8 cellular contexts compared by ENCODE assay signal in genomic region chr15:92714071-92714456, GRCh38. TPM values are rescaled to one million over a fixed set of nuclear protein-coding genes. Genes with fewer than 3 reads are reported as not detected.
DNase-seq lines count a peak whose midpoint lies in the region; ATAC-seq, FAIRE-seq and TF ChIP-seq lines count a peak whose summit lies in the region.

No MANE protein-coding gene starts in this region.

- H3K79me2 ChIP-seq in GM12878 (ENCODE audit: control insufficient read depth, insufficient read depth, low read length): no peaks in the 10 kb centered on the region

- TF ChIP-seq CTCF in BE2C (IDR thresholded peaks at IDR 0.05; ENCODE audit: low read depth, low read length) (no peak), GM12878 (IDR thresholded peaks at IDR 0.05 in 2 of 3, conservative IDR thresholded peaks at IDR 0.05 in 1 of 3; ENCODE audit: control insufficient read depth in 2 of 3, extremely low read depth in 1 of 3, insufficient read depth in 1 of 3, low read depth in 3 of 3, low read length in 3 of 3) (no peak)

- H3K36me3 ChIP-seq in BE2C: no peaks in the 10 kb centered on the region
- no peaks in the 10 kb centered on the region for H3K36me3 ChIP-seq in GM12878 (ENCODE audit: control insufficient read depth in 2 of 2, insufficient read depth in 2 of 2, low read length in 1 of 2)
- peaks cover 3% of the 10 kb centered on the region; the same call in 1 of the 2 replicates for H3K36me3 ChIP-seq in iPS DF 6.9 (ENCODE audit: control insufficient read depth, insufficient read depth, low read length)

- H4K20me1 ChIP-seq in GM12878 (ENCODE audit: control insufficient read depth, insufficient read depth): no peaks in the 10 kb centered on the region

- POLR2A ChIA-PET in GM12878 (lab: Charles Lee): no interaction called here

- H3K27ac Mint-ChIP-seq in IgD-negative memory B cell: no peak overlapping the region

- TF ChIP-seq POLR2A in GM12878 (IDR thresholded peaks at IDR 0.05; ENCODE audit: low read depth, low read length): no peak

- ATAC-seq in GM18909 (IDR thresholded peaks at IDR 0.05; ENCODE audit: poor library complexity, unreplicated experiment) (peak; percentile 27), GM12878 (peak; percentile 52), GM18858 (IDR thresholded peaks at IDR 0.05; ENCODE audit: unreplicated experiment) (no peak), HG03039 (IDR thresholded peaks at IDR 0.05; ENCODE audit: unreplicated experiment) (no peak)

- RAD21 ChIA-PET in GM12878 (lab: Charles Lee; ENCODE audit: unreplicated experiment): interaction anchor here (0.7 to 1.9 kb wide), 9 partner anchors 43 to 192 kb away, joined by 3 to 40 read pairs (median 3); no protein-coding TSS in a partner anchor

- H3K4me1 ChIP-seq in BE2C: peaks cover 10% of the 10 kb centered on the region
- 0 out of 2 replicates have a peak, but pooled peaks cover 3% of the 10 kb centered on the region for H3K4me1 ChIP-seq in GM12878 (ENCODE audit: control insufficient read depth, insufficient read depth, low read length)
- no peaks in the 10 kb centered on the region; the same call in 1 of the 2 replicates for H3K4me1 ChIP-seq in iPS DF 6.9 (ENCODE audit: control insufficient read depth, insufficient read depth, low read length)

- WGBS in GM12878 (ENCODE audit: insufficient coverage, insufficient replicate concordance, low lambda C conversion rate, missing lambda C conversion rate): 23% methylated on average over 16 of the region's 16 CpGs
- WGBS in iPS DF 6.9 (ENCODE audit: insufficient coverage, insufficient read length): no CpG with 5 or more reads among the region's 16 CpGs

- H3K27me3 Mint-ChIP-seq in IgD-negative memory B cell: peaks cover 32% of the 10 kb centered on the region

- no peak overlapping the region for H3K9ac ChIP-seq in GM12878 (ENCODE audit: control insufficient read depth, insufficient read depth, low read length)

- H3K27me3 ChIP-seq in BE2C: no peaks in the 10 kb centered on the region
- peaks cover 0 to 3% of the 10 kb centered on the region in 2 experiments; a peak in 1 of 4 replicates for H3K27me3 ChIP-seq in GM12878 (replicated peaks in 1 of 2; ENCODE audit: control insufficient read depth in 2 of 2, insufficient read depth in 2 of 2, low read length in 1 of 2)
- H3K27me3 ChIP-seq in iPS DF 6.9 (ENCODE audit: control insufficient read depth, insufficient read depth, low read length): no peaks in the 10 kb centered on the region

- H3K4me3 Mint-ChIP-seq in IgD-negative memory B cell: peak overlapping the region; percentile 21 to 90 (median 74)

- peaks cover 0 to 4% (median 0%) of the 10 kb centered on the region in 3 donors for H3K9me3 Mint-ChIP-seq in IgD-negative memory B cell

- peaks cover 4 to 8% (median 7%) of the 10 kb centered on the region in 3 donors for H3K4me1 Mint-ChIP-seq in IgD-negative memory B cell

- BruUV-seq in GM12878 (replicated peaks; lab: Mats Ljungman, UMichigan): no TSS peak

- H3K36me3 Mint-ChIP-seq in IgD-negative memory B cell: no peaks in the 10 kb centered on the region

- H3K4me2 ChIP-seq in GM12878 (ENCODE audit: control insufficient read depth, insufficient read depth): peak overlapping the region; percentile 82; the same call in 1 of the 2 replicates

- H3K4me3 ChIP-seq in BE2C (ENCODE audit: low read depth, low read length) (peak overlapping the region; percentile 82), GM12878 (peak overlapping the region; percentile 64), iPS DF 6.9 (ENCODE audit: low read length) (peak overlapping the region; percentile 70; the same call in 1 of the 2 replicates)

- intact Hi-C loops in GM12878 (cut with micrococcal nuclease; ENCODE audit: unreplicated experiment): loop anchor here (1.0 to 2.0 kb wide), 5 partner anchors 102 to 617 kb away; no protein-coding TSS in a partner anchor

- no peak for TF ChIP-seq EP300 in GM12878 (IDR thresholded peaks at IDR 0.05; ENCODE audit: borderline replicate concordance in 1 of 2, control insufficient read depth in 1 of 2, low read depth in 2 of 2, low read length in 2 of 2)

- SMC1A ChIA-PET in GM12878 (lab: Charles Lee; ENCODE audit: uncharacterized antibody, unreplicated experiment): interaction anchor here (0.5 to 1.9 kb wide), 11 partner anchors 8 to 623 kb away, joined by 3 to 29 read pairs (median 4); no protein-coding TSS in a partner anchor

- TF ChIP-seq RAD21 in GM12878 (IDR thresholded peaks at IDR 0.05; ENCODE audit: insufficient read depth, low read depth, low read length): no peak

- H3K27ac ChIP-seq in GM12878 (ENCODE audit: control insufficient read depth, insufficient read depth) (no peak overlapping the region), iPS DF 6.9 (ENCODE audit: low read length) (no peak overlapping the region)

- in situ Hi-C loops in GM12878 (cut with MboI): no loop called here

- no peak for FAIRE-seq in GM12878 (lab: Jason Lieb, UNC)

- H3K9me3 ChIP-seq in BE2C (no peaks in the 10 kb centered on the region; the same call in 1 of the 2 replicates), GM12878 (replicated peaks; ENCODE audit: control insufficient read depth, insufficient read depth, low read length) (no peaks in the 10 kb centered on the region; the same call in 2 of the 3 replicates), iPS DF 6.9 (ENCODE audit: control insufficient read depth, insufficient read depth, low read length) (no peaks in the 10 kb centered on the region)

- DNase-seq in BE2C (peak; percentile 48), GM12878 (ENCODE audit: low read depth, low spot score) (no peak), iPS DF 6.9 (ENCODE audit: low read depth, low spot score) (no peak), renal cortical epithelial cell (ENCODE audit: low read depth) (peak; percentile 36)

- H2AFZ ChIP-seq in GM12878 (ENCODE audit: control insufficient read depth, low read depth, low read length): peak overlapping the region; percentile 81; the same call in 1 of the 2 replicates

- CTCF ChIA-PET in GM12878 (lab: Yijun Ruan, JAX): interaction anchor here (0.7 to 6.7 kb wide), 26 partner anchors 8 to 624 kb away, joined by 3 to 95 read pairs (median 4); no protein-coding TSS in a partner anchor

TF ChIP-seq in GM12878, 131 proteins besides CTCF, POLR2A, EP300 and RAD21 (continues in another document):
- TF ChIP-seq TARDBP (IDR thresholded peaks at IDR 0.05; ENCODE audit: borderline replicate concordance) (no peak), CEBPZ (IDR thresholded peaks at IDR 0.05; ENCODE audit: low read depth, low read length) (no peak), SMAD5 (IDR thresholded peaks at IDR 0.05; ENCODE audit: low read depth) (no peak), TCF7 (IDR thresholded peaks at IDR 0.05; ENCODE audit: borderline replicate concordance) (no peak), ASH2L (IDR thresholded peaks at IDR 0.05; ENCODE audit: borderline replicate concordance, low read depth) (no peak), TCF3 (IDR thresholded peaks at IDR 0.05; ENCODE audit: borderline replicate concordance, insufficient read depth, low read depth, low read length) (no peak), POLR2AphosphoS5 (IDR thresholded peaks at IDR 0.05; ENCODE audit: low read length) (no peak)

RNA-seq across cellular contexts. Expression of gene FAM174B, which starts 58.5 kb away (rescaled TPM):
- 4.3 TPM for polyA plus RNA-seq in BE2C (2012; ENCODE audit: insufficient read depth, insufficient read length, low read depth)
- polyA plus RNA-seq in IgD-negative memory B cell: 1.4 TPM
- 19.8 and 20.0 TPM in 2 replicates for total RNA-seq in GM12878 (2013; cell fraction: nucleolus; rRNA removed)
- total RNA-seq in GM12878 (2014; rRNA removed): 3.0 and 4.1 TPM in 2 replicates
- 2.8 and 3.9 TPM in 2 replicates for total RNA-seq in GM12878 (2014; rRNA removed; fragmentation: Illumina TruSeq; extraction: Trizol)
- 8.0 and 10.7 TPM in 2 replicates for total RNA-seq in GM12878 (2021)
- 11.6 TPM for polyA plus RNA-seq in GM12878 (2011; ENCODE audit: low read depth)
- polyA plus RNA-seq in GM12878 (2011; rRNA removed): 12.1 and 15.9 TPM in 2 replicates
- 12.6 and 20.8 TPM in 2 replicates for polyA plus RNA-seq in GM12878 (2011; cell fraction: cytosol; rRNA removed)
- polyA plus RNA-seq in GM12878 (2011; cell fraction: nucleus; rRNA removed): 5.0 and 7.8 TPM in 2 replicates
- polyA plus RNA-seq in GM12878 (2012): 27.8 and 39.8 TPM in 2 replicates
- 6.6 and 7.0 TPM in 2 replicates for polyA plus RNA-seq in GM12878 (2014; fragmentation: Illumina TruSeq; extraction: Trizol)
- polyA plus RNA-seq in GM12878 (2014; fragmentation: Nextera tagmentation; extraction: Ambion mirVana): 1 to 10 TPM in 1 of 2 experiments, under 1 TPM in 1; 0.71 to 2.4 TPM
- polyA plus RNA-seq in GM12878 (2014; rRNA removed): 4.3 and 5.3 TPM in 2 replicates
- 1 to 10 TPM; 4.1 to 6.5 TPM for polyA plus RNA-seq in GM12878 (2016; fragmentation: Nextera tagmentation; extraction: Ambion mirVana)
- polyA minus RNA-seq in GM12878 (2011; rRNA and poly(A)+ RNA removed): 20.9 and 22.8 TPM in 2 replicates
- 5.3 and 10.3 TPM in 2 replicates for polyA minus RNA-seq in GM12878 (2011; cell fraction: cytosol; rRNA and poly(A)+ RNA removed)
- 7.4 and 21.9 TPM in 2 replicates for polyA minus RNA-seq in GM12878 (2011; cell fraction: nucleus; rRNA and poly(A)+ RNA removed)
- 8.7 and 11.9 TPM in 2 replicates for total RNA-seq in renal cortical epithelial cell

Comparison
In these comparisons a context has a peak if more than half of its experiments do, and no peak if none do; other contexts are left out.
1. DNase-seq: peak in BE2C (single experiment) and renal cortical epithelial cell (single experiment); none in GM12878 (single experiment) and iPS DF 6.9 (single experiment).
2. ATAC-seq: peak in GM18909 (single experiment) and GM12878 (single experiment); none in GM18858 (single experiment) and HG03039 (single experiment).
3. Peak in every context shown above with its lines, with median percentiles within 50 percentile points of each other: H3K4me3 ChIP-seq.